ENCODE assay signal across 19 cellular contexts in genomic region chr4:7735395-7735794, GRCh38.
DNase-seq lines count a peak whose midpoint lies in the region; ATAC-seq, FAIRE-seq and TF ChIP-seq lines count a peak whose summit lies in the region.
"Had no signal": no experiment of that assay in that cellular context is flagged by ENCODE, and none has a peak within 500 bp of the region (broad histone marks: within the 10 kb centered on the region; RNA-seq: fewer than 3 reads in every experiment).

No MANE protein-coding gene starts in this region.

- peaks cover 0 to 44% (median 0%) of the 10 kb centered on the region in 11 experiments; a peak in 9 of 22 replicates for H4K20me1 ChIP-seq in BLaER1 treated with 17β-estradiol and CSF1 and Interleukin-3, amounts not matched to agents 10 nM and 100 nM

- POLR2A ChIA-PET in A549 (lab: Yijun Ruan, JAX), result no interaction called here

- TF ChIP-seq POLR2A in A549 (IDR thresholded peaks at IDR 0.05; ENCODE audit: low read length), result no peak

- WGBS in A549 (ENCODE audit: missing lambda C conversion rate), result 83% methylated on average over 5 of the region's 5 CpGs

- H3K9me3 ChIP-seq in A549 (no peaks in the 10 kb centered on the region), lower lobe of right lung (no peaks in the 10 kb centered on the region), upper lobe of right lung (no peaks in the 10 kb centered on the region)
- H3K9me3 ChIP-seq in BLaER1 treated with 17β-estradiol and CSF1 and Interleukin-3, amounts not matched to agents 10 nM and 100 nM (replicated peaks in 1 of 11), result no peaks in the 10 kb centered on the region
- H3K9me3 ChIP-seq: HAP-1 had no signal

- no peak for ATAC-seq in A549
- ATAC-seq in lower lobe of right lung, result peak in 1 of 2 donors; percentile 2
- ATAC-seq in upper lobe of right lung, result peak; percentile 1
- ATAC-seq in GM19023 (IDR thresholded peaks at IDR 0.05; ENCODE audit: unreplicated experiment), result no peak
- ATAC-seq: GM12878 had no signal

- no peak overlapping the region; a peak in 1 of 22 replicates for H3K9ac ChIP-seq in BLaER1 treated with 17β-estradiol and CSF1 and Interleukin-3, amounts not matched to agents 10 nM and 100 nM

- H3K27ac ChIP-seq in A549 (no peak overlapping the region), lower lobe of right lung (no peak overlapping the region), upper lobe of right lung (no peak overlapping the region)
- no peak overlapping the region for H3K27ac ChIP-seq in BLaER1 treated with 17β-estradiol and CSF1 and Interleukin-3, amounts not matched to agents 10 nM and 100 nM

- no peak for DNase-seq in A549 (ENCODE audit: low read depth in 1 of 2, low spot score in 1 of 2)
- DNase-seq in lower lobe of right lung, result peak; percentile 39
- no peak for DNase-seq in upper lobe of right lung
- no peak for DNase-seq in activated CD4-positive, alpha-beta T cell treated with anti-CD3 and anti-CD28 coated beads for 1 hour
- DNase-seq in HUDEP-2 (lab: John Stamatoyannopoulos, UW; ENCODE audit: unreplicated experiment in 76 of 76), result no peak
- DNase-seq: 8988T; CD4-positive, alpha-beta T cell; CD8-positive, alpha-beta memory T cell; DMS 273 treated with DMSO at 0.1 percent for 48 hours; DMS79; EL; GDM1; GOT3 had no signal

- no peak overlapping the region for H3K4me2 ChIP-seq in A549
- H3K4me2 ChIP-seq in BLaER1 treated with 17β-estradiol and CSF1 and Interleukin-3, amounts not matched to agents 10 nM and 100 nM, result peak overlapping the region in 6 of 11 experiments; percentile 36 to 65 (median 56); a peak in 10 of 22 replicates

- TF ChIP-seq RAD21 in A549 (conservative IDR thresholded peaks at IDR 0.05 in 1 of 2, IDR thresholded peaks at IDR 0.05 in 1 of 2), result no peak

- H3K36me3 ChIP-seq in BLaER1 treated with 17β-estradiol and CSF1 and Interleukin-3, amounts not matched to agents 10 nM and 100 nM, result no peaks in the 10 kb centered on the region
- H3K36me3 ChIP-seq in lower lobe of right lung (no peaks in the 10 kb centered on the region), upper lobe of right lung (no peaks in the 10 kb centered on the region)
- H3K36me3 ChIP-seq: HAP-1 had no signal

- TF ChIP-seq CTCF in A549 (IDR thresholded peaks at IDR 0.05) (no peak), lower lobe of right lung (IDR thresholded peaks at IDR 0.05) (no peak), upper lobe of right lung (IDR thresholded peaks at IDR 0.05) (no peak)

- CTCF ChIA-PET in A549 (lab: Yijun Ruan, JAX), result interaction anchor here (0.6 to 1.5 kb wide), 3 partner anchors 14 to 66 kb away, joined by 3 to 8 read pairs (median 3); no protein-coding TSS in a partner anchor

- TF ChIP-seq EP300 in A549 (IDR thresholded peaks at IDR 0.05), result no peak

- H3K4me3 ChIP-seq in A549 (no peak overlapping the region), lower lobe of right lung (no peak overlapping the region), upper lobe of right lung (no peak overlapping the region)
- no peak overlapping the region for H3K4me3 ChIP-seq in BLaER1 treated with 17β-estradiol and CSF1 and Interleukin-3, amounts not matched to agents 10 nM and 100 nM
- H3K4me3 ChIP-seq: GM12878, HAP-1 had no signal

- no peak for FAIRE-seq in A549 (lab: Jason Lieb, UNC)
- FAIRE-seq: D721Med, GM12878, H54 had no signal

- H3K4me1 ChIP-seq in A549 (no peaks in the 10 kb centered on the region), lower lobe of right lung (no peaks in the 10 kb centered on the region), upper lobe of right lung (no peaks in the 10 kb centered on the region)
- peaks cover 0 to 56% (median 42%) of the 10 kb centered on the region in 10 experiments; a peak in 17 of 20 replicates for H3K4me1 ChIP-seq in BLaER1 treated with 17β-estradiol and CSF1 and Interleukin-3, amounts not matched to agents 10 nM and 100 nM
- H3K4me1 ChIP-seq: HAP-1 had no signal

- H3K27me3 ChIP-seq in BLaER1 treated with 17β-estradiol and CSF1 and Interleukin-3, amounts not matched to agents 10 nM and 100 nM, result peaks cover 0 to 25% (median 0%) of the 10 kb centered on the region in 11 experiments; a peak in 5 of 22 replicates
- no peaks in the 10 kb centered on the region for H3K27me3 ChIP-seq in lower lobe of right lung (ENCODE audit: low read depth)
- no peaks in the 10 kb centered on the region for H3K27me3 ChIP-seq in upper lobe of right lung

- intact Hi-C loops in lower lobe of right lung (cut with DNase I) (no loop called here), upper lobe of right lung (cut with DNase I) (no loop called here)

TF ChIP-seq in A549, 52 proteins besides CTCF, POLR2A, EP300 and RAD21:
- TF ChIP-seq BCL3 (IDR thresholded peaks at IDR 0.05) (no peak), KDM5A (IDR thresholded peaks at IDR 0.05) (no peak), PBX3 (IDR thresholded peaks at IDR 0.05) (no peak), ZFP36 (IDR thresholded peaks at IDR 0.05; ENCODE audit: borderline replicate concordance, partially characterized antibody) (peak; percentile 44), GATA3 (IDR thresholded peaks at IDR 0.05; ENCODE audit: borderline replicate concordance) (no peak)
